In genomic region chr19:17104679-17105078, GRCh38 we compare ENCODE assay signal across 27 cellular contexts. TPM values are rescaled to one million over a fixed set of nuclear protein-coding genes. Genes with fewer than 3 reads are reported as not detected.
A peak's percentile ranks its signal among the peaks of the same experiment; 100 is the strongest.
DNase-seq lines count a peak whose midpoint lies in the region; ATAC-seq and TF ChIP-seq lines count a peak whose summit lies in the region.
"Had no signal": no experiment of that assay in that cellular context is flagged by ENCODE, and none has a peak within 500 bp of the region (broad histone marks: within the 10 kb centered on the region; RNA-seq: fewer than 3 reads in every experiment).

No MANE protein-coding gene starts in this region.

- H3K36me3 Mint-ChIP-seq in HFFc6 (ENCODE audit: low read depth) = peaks cover 27% of the 10 kb centered on the region
- H3K36me3 Mint-ChIP-seq in stimulated activated memory B cell treated with anti-CD40 and anti-IgM and Interleukin-4, amounts not matched to agents 10 μg/mL and 1 μg/mL and 100 μg/mL, for 72 hours = peaks cover 60% of the 10 kb centered on the region

- no peaks in the 10 kb centered on the region for H3K27me3 ChIP-seq in GM06990 (replicated peaks; ENCODE audit: control insufficient read depth, insufficient read depth, low read length)
- no peaks in the 10 kb centered on the region for H3K27me3 ChIP-seq in vagina
- H3K27me3 ChIP-seq: adrenal gland, brain microvascular endothelial cell, pancreas, SJSA1, upper lobe of left lung had no signal

- no peak for ATAC-seq in stimulated activated memory B cell treated with anti-CD40 and anti-IgM and Interleukin-4, amounts not matched to agents 10 μg/mL and 1 μg/mL and 100 μg/mL, for 72 hours
- ATAC-seq: activated T-cell treated with anti-CD3 and anti-CD28 coated beads, Interleukin-2, amount 50 U/mL, for 72 hours; effector memory CD8-positive, alpha-beta T cell; lower lobe of right lung; pancreas; T-cell had no signal

- H3K27ac Mint-ChIP-seq in HFFc6 = peak overlapping the region; percentile 36; the same call in 1 of the 2 replicates
- peak overlapping the region; percentile 96 for H3K27ac Mint-ChIP-seq in stimulated activated memory B cell treated with anti-CD40 and anti-IgM and Interleukin-4, amounts not matched to agents 10 μg/mL and 1 μg/mL and 100 μg/mL, for 72 hours
- H3K27ac Mint-ChIP-seq: activated CD4-positive, alpha-beta T cell treated with anti-CD3 and anti-CD28 coated beads, Interleukin-2, amount 10 ng/mL, durations not matched to agents 24 days and 14 days; activated naive CD4-positive, alpha-beta T cell treated with anti-CD3 and anti-CD28 coated beads for 36 hours; activated T-cell treated with anti-CD3 and anti-CD28 coated beads, Interleukin-2, amount 50 U/mL, for 72 hours; nephron progenitor cell had no signal

- intact Hi-C loops in vagina (cut with DNase I) (no loop called here), cardiac septum (cut with DNase I) (no loop called here)

- no peak for TF ChIP-seq POLR2A in vagina (IDR thresholded peaks at IDR 0.05)

- H3K27ac ChIP-seq in angular gyrus (ENCODE audit: low read depth, low read length) (peak overlapping the region; percentile 68), vagina (no peak overlapping the region)
- H3K27ac ChIP-seq: brain microvascular endothelial cell, C4-2B, lower lobe of right lung, pancreas, SJSA1 had no signal

- no peaks in the 10 kb centered on the region for H3K9me3 ChIP-seq in vagina
- H3K9me3 ChIP-seq: adrenal gland, lower lobe of right lung, pancreas, SJSA1, upper lobe of left lung had no signal

- H3K4me3 ChIP-seq in GM06990 (replicated peaks; ENCODE audit: low read depth, low read length) (peak overlapping the region; percentile 8; the same call in 1 of the 2 replicates), vagina (no peak overlapping the region)
- H3K4me3 ChIP-seq: adrenal gland, lower lobe of right lung, pancreas, SJSA1, upper lobe of left lung had no signal

- H3K36me3 ChIP-seq in GM06990 (ENCODE audit: control insufficient read depth, insufficient read depth, low read length) (peaks cover 36% of the 10 kb centered on the region), vagina (peaks cover 0 to 36% of the 10 kb centered on the region in 2 donors)

- H3K27me3 Mint-ChIP-seq in HFFc6 (ENCODE audit: insufficient read depth) = no peaks in the 10 kb centered on the region; the same call in none of the 2 replicates
- H3K27me3 Mint-ChIP-seq in stimulated activated memory B cell treated with anti-CD40 and anti-IgM and Interleukin-4, amounts not matched to agents 10 μg/mL and 1 μg/mL and 100 μg/mL, for 72 hours = no peaks in the 10 kb centered on the region
- H3K27me3 Mint-ChIP-seq: activated CD4-positive, alpha-beta T cell treated with anti-CD3 and anti-CD28 coated beads, Interleukin-2, amount 10 ng/mL, durations not matched to agents 24 days and 14 days; effector memory CD8-positive, alpha-beta T cell; T-cell had no signal

- no peak overlapping the region for H3K4me3 Mint-ChIP-seq in HFFc6
- H3K4me3 Mint-ChIP-seq in stimulated activated memory B cell treated with anti-CD40 and anti-IgM and Interleukin-4, amounts not matched to agents 10 μg/mL and 1 μg/mL and 100 μg/mL, for 72 hours = peak overlapping the region; percentile 72
- H3K4me3 Mint-ChIP-seq: activated CD4-positive, alpha-beta T cell treated with anti-CD3 and anti-CD28 coated beads, Interleukin-2, amount 10 ng/mL, durations not matched to agents 24 days and 14 days; activated naive CD4-positive, alpha-beta T cell treated with anti-CD3 and anti-CD28 coated beads for 36 hours; activated T-cell treated with anti-CD3 and anti-CD28 coated beads, Interleukin-2, amount 50 U/mL, for 72 hours; nephron progenitor cell; T-cell had no signal

- DNase-seq in GM06990 (ENCODE audit: extremely low read depth, insufficient read length) (no peak), HFFc6 (no peak), vagina (ENCODE audit: extremely low spot score in 2 of 2) (no peak), cardiac septum (ENCODE audit: low spot score) (no peak), NOMO-1 treated with DMSO at 0.1 percent for 48 hours (lab: John Stamatoyannopoulos, UW; ENCODE audit: unreplicated experiment) (no peak)
- DNase-seq: activated CD4-positive, alpha-beta T cell treated with anti-CD3 and anti-CD28 coated beads, Interleukin-2, amount 10 ng/mL, durations not matched to agents 24 days and 14 days; activated naive CD4-positive, alpha-beta T cell treated with anti-CD3 and anti-CD28 coated beads for 36 hours; activated T-cell treated with anti-CD3 and anti-CD28 coated beads, Interleukin-2, amount 50 U/mL, for 72 hours; adrenal gland; brain microvascular endothelial cell; effector memory CD8-positive, alpha-beta T cell; EL; erythroblast; H7; kidney; lower lobe of right lung; NCI-H2081; NCI-H226; nephron progenitor cell; pancreas; stimulated activated CD4-positive, alpha-beta T cell treated with anti-CD3 and anti-CD28 coated beads, Interleukin-2, amount 100 ng/mL, for 24 hours; T-cell; upper lobe of left lung had no signal

- H3K4me1 Mint-ChIP-seq in HFFc6 (ENCODE audit: low read depth) = peaks cover 52% of the 10 kb centered on the region
- peaks cover 88% of the 10 kb centered on the region for H3K4me1 Mint-ChIP-seq in stimulated activated memory B cell treated with anti-CD40 and anti-IgM and Interleukin-4, amounts not matched to agents 10 μg/mL and 1 μg/mL and 100 μg/mL, for 72 hours

- TF ChIP-seq CTCF in GM06990 (IDR thresholded peaks at IDR 0.05; ENCODE audit: insufficient read depth, low read length, poor library complexity, severe bottlenecking) = no peak
- TF ChIP-seq CTCF in HFFc6 (IDR thresholded peaks at IDR 0.05) = no peak
- no peak for TF ChIP-seq CTCF in vagina (IDR thresholded peaks at IDR 0.05)

- H3K9me3 Mint-ChIP-seq in HFFc6 = no peaks in the 10 kb centered on the region
- no peaks in the 10 kb centered on the region for H3K9me3 Mint-ChIP-seq in stimulated activated memory B cell treated with anti-CD40 and anti-IgM and Interleukin-4, amounts not matched to agents 10 μg/mL and 1 μg/mL and 100 μg/mL, for 72 hours
- H3K9me3 Mint-ChIP-seq: activated naive CD4-positive, alpha-beta T cell treated with anti-CD3 and anti-CD28 coated beads for 36 hours; activated T-cell treated with anti-CD3 and anti-CD28 coated beads, Interleukin-2, amount 50 U/mL, for 72 hours; effector memory CD8-positive, alpha-beta T cell had no signal

- H3K4me1 ChIP-seq in vagina = peaks cover 50% of the 10 kb centered on the region

RNA-seq across cellular contexts. Expression of gene MYO9B, which starts 29.1 kb away (rescaled TPM):
- 10 to 100 TPM; 81.2 to 89.0 (median 83.4) TPM for total RNA-seq in HFFc6 (2021; fragmentation: NEBNext Ultra II Directional; extraction: Animal tissue kit (Norgen Biotek cat#: 25700))
- total RNA-seq in vagina (100 TPM), cardiac septum (35.6 TPM)

RNA-seq across cellular contexts. Expression of gene HAUS8, which starts 29.4 kb away (rescaled TPM):
- total RNA-seq in HFFc6 (2021; fragmentation: NEBNext Ultra II Directional; extraction: Animal tissue kit (Norgen Biotek cat#: 25700)) = 10 to 100 TPM in 5 of 6 experiments, 1 to 10 TPM in 1; 7.6 to 13.2 (median 12.2) TPM
- total RNA-seq in vagina = 4.7 TPM
- total RNA-seq in cardiac septum = 2.6 TPM
